ENCODE assay signal across 16 cellular contexts in genomic region chr14:68367444-68368014, GRCh38.
DNase-seq lines count a peak whose midpoint lies in the region; ATAC-seq and TF ChIP-seq lines count a peak whose summit lies in the region.
"Had no signal": no experiment of that assay in that cellular context is flagged by ENCODE, and none has a peak within 500 bp of the region (broad histone marks: within the 10 kb centered on the region; RNA-seq: fewer than 3 reads in every experiment).

No MANE protein-coding gene starts in this region.

- H3K4ac ChIP-seq in trophoblast cell (ENCODE audit: low read depth, low read length): no peak overlapping the region

- H3K4me1 ChIP-seq in trophoblast cell (ENCODE audit: control insufficient read depth in 1 of 2, insufficient read depth in 2 of 2, low read length in 2 of 2): peaks cover 14 to 21% of the 10 kb centered on the region in 2 experiments
- H3K4me1 ChIP-seq in aorta (ENCODE audit: control insufficient read depth in 1 of 2, insufficient read depth in 2 of 2, low read length in 2 of 2): peaks cover 0 to 11% of the 10 kb centered on the region in 2 donors

- no peak for DNase-seq in CD4-positive, alpha-beta T cell
- DNase-seq in NCI-H226: peak; percentile 67
- no peak for DNase-seq in trophoblast cell
- DNase-seq in aorta: no peak
- no peak for DNase-seq in GM10266 (ENCODE audit: extremely low spot score)
- DNase-seq in SIG-M5 (lab: John Stamatoyannopoulos, UW): no peak
- DNase-seq: activated CD4-positive, CD25-positive, alpha-beta regulatory T cell; activated T-cell treated with anti-CD3 and anti-CD28 coated beads for 4 hours; amniotic stem cell; C1 segment of cervical spinal cord; effector CD8-positive, alpha-beta T cell; NCI-H1417 treated with DMSO at 0.1 percent for 48 hours; stimulated activated naive CD4-positive, alpha-beta T cell treated with Interleukin-2 at 50 U/mL for 16 hours had no signal

- no peaks in the 10 kb centered on the region for H3K79me2 ChIP-seq in trophoblast cell (ENCODE audit: control insufficient read depth, insufficient read depth, low read length, poor library complexity)

- no peak overlapping the region for H4K8ac ChIP-seq in trophoblast cell (ENCODE audit: low read depth, low read length)

- H2BK5ac ChIP-seq in trophoblast cell (ENCODE audit: low read depth, low read length, poor library complexity): no peak overlapping the region

- peak overlapping the region; percentile 38 for H2BK120ac ChIP-seq in trophoblast cell (ENCODE audit: insufficient read depth, low read length, poor library complexity)

- no peak overlapping the region for H4K12ac ChIP-seq in trophoblast cell (ENCODE audit: low read depth, low read length)

- CTCF ChIA-PET in CD4-positive, alpha-beta T cell (lab: Charles Lee): interaction anchor here (1.0 kb wide), 1 partner anchor 477 kb away, joined by 3 read pairs; no protein-coding TSS in a partner anchor

- no peaks in the 10 kb centered on the region for H3K9me3 ChIP-seq in CD4-positive, alpha-beta T cell (ENCODE audit: control insufficient read depth, low read length)
- no peaks in the 10 kb centered on the region for H3K9me3 ChIP-seq in trophoblast cell (ENCODE audit: insufficient read depth, low read depth, low read length)
- no peaks in the 10 kb centered on the region for H3K9me3 ChIP-seq in aorta (ENCODE audit: control insufficient read depth, low read length)
- H3K9me3 ChIP-seq: SJCRH30 had no signal

- no peak overlapping the region for H2BK12ac ChIP-seq in trophoblast cell (ENCODE audit: low read length)

- H3K27me3 ChIP-seq in CD4-positive, alpha-beta T cell (ENCODE audit: control insufficient read depth, insufficient read depth, low read length): no peaks in the 10 kb centered on the region
- H3K27me3 ChIP-seq in trophoblast cell (ENCODE audit: insufficient read depth, low read length): no peaks in the 10 kb centered on the region
- H3K27me3 ChIP-seq in aorta (ENCODE audit: control insufficient read depth in 1 of 2, insufficient read depth in 2 of 2, low read length in 1 of 2): no peaks in the 10 kb centered on the region
- H3K27me3 ChIP-seq: SJCRH30 had no signal

- H3K36me3 ChIP-seq in trophoblast cell (ENCODE audit: control insufficient read depth in 1 of 2, insufficient read depth in 2 of 2, low read length in 2 of 2) (no peaks in the 10 kb centered on the region), aorta (ENCODE audit: control insufficient read depth in 1 of 2, insufficient read depth in 2 of 2, low read length in 1 of 2) (no peaks in the 10 kb centered on the region)
- H3K36me3 ChIP-seq: SJCRH30 had no signal

- intact Hi-C loops in CD4-positive, alpha-beta T cell (cut with DNase I, micrococcal nuclease): loop anchor here in 1 of 2 experiments (10.0 kb wide), 1 partner anchor 417 kb away; no protein-coding TSS in a partner anchor
- intact Hi-C loops in dendritic cell treated with granulocyte-macrophage colony-stimulating factor and Interleukin-4, amounts not matched to agents 40 ng/mL and 50 ng/mL, for 4 days (cut with micrococcal nuclease): loop anchor here (5.0 to 10.0 kb wide), 2 partner anchors 35 to 113 kb away; no protein-coding TSS in a partner anchor
- intact Hi-C loops in aorta (cut with DNase I): loop anchor here in 1 of 2 donors (5.0 kb wide), 1 partner anchor 115 kb away; no protein-coding TSS in a partner anchor

- no peaks in the 10 kb centered on the region for H3K9me3 Mint-ChIP-seq in CD4-positive, alpha-beta T cell
- H3K9me3 Mint-ChIP-seq in dendritic cell treated with granulocyte-macrophage colony-stimulating factor and Interleukin-4, amounts not matched to agents 40 ng/mL and 50 ng/mL, for 4 days: no peaks in the 10 kb centered on the region

- H3K18ac ChIP-seq in trophoblast cell (ENCODE audit: low read length): no peak overlapping the region

- H3K23ac ChIP-seq in trophoblast cell (ENCODE audit: low read length): no peak overlapping the region

- peak overlapping the region; percentile 71 for H3K27ac Mint-ChIP-seq in CD4-positive, alpha-beta T cell
- H3K27ac Mint-ChIP-seq in dendritic cell treated with granulocyte-macrophage colony-stimulating factor and Interleukin-4, amounts not matched to agents 40 ng/mL and 50 ng/mL, for 4 days: peak overlapping the region; percentile 73

- no peaks in the 10 kb centered on the region for H3K36me3 Mint-ChIP-seq in CD4-positive, alpha-beta T cell (ENCODE audit: low read depth)
- H3K36me3 Mint-ChIP-seq in dendritic cell treated with granulocyte-macrophage colony-stimulating factor and Interleukin-4, amounts not matched to agents 40 ng/mL and 50 ng/mL, for 4 days (ENCODE audit: low read depth): no peaks in the 10 kb centered on the region

- no peak overlapping the region for H2AFZ ChIP-seq in trophoblast cell (ENCODE audit: insufficient read depth, low read length, poor library complexity)

- no peak overlapping the region for H3K4me3 ChIP-seq in trophoblast cell (ENCODE audit: low read depth, low read length)
- H3K4me3 ChIP-seq in aorta (ENCODE audit: low read length in 2 of 2): no peak overlapping the region
- H3K4me3 ChIP-seq: SJCRH30 had no signal

- no CpG with 5 or more reads among the region's 5 CpGs for WGBS in trophoblast cell (ENCODE audit: extremely low coverage, insufficient coverage, insufficient read length)
- 70 to 80% methylated on average over 5 of the region's 5 CpGs for WGBS in aorta, 2 donors

- no peak overlapping the region for H3K9ac ChIP-seq in trophoblast cell (ENCODE audit: low read length)

- no peak overlapping the region for H2AK5ac ChIP-seq in trophoblast cell (ENCODE audit: low read length)

- peaks cover 59% of the 10 kb centered on the region for H3K4me1 Mint-ChIP-seq in CD4-positive, alpha-beta T cell (ENCODE audit: low read depth)
- peaks cover 57% of the 10 kb centered on the region for H3K4me1 Mint-ChIP-seq in dendritic cell treated with granulocyte-macrophage colony-stimulating factor and Interleukin-4, amounts not matched to agents 40 ng/mL and 50 ng/mL, for 4 days (ENCODE audit: low read depth)

- H4K91ac ChIP-seq in trophoblast cell (ENCODE audit: low read depth, low read length): no peak overlapping the region

- POLR2A ChIA-PET in CD4-positive, alpha-beta T cell (lab: Charles Lee): interaction anchor here (1.2 to 1.9 kb wide), 2 partner anchors 11 to 420 kb away, joined by 3 to 7 read pairs; no protein-coding TSS in a partner anchor

- H3K79me1 ChIP-seq in trophoblast cell (ENCODE audit: low read length): peaks cover 19% of the 10 kb centered on the region

- no peak overlapping the region for H3K4me2 ChIP-seq in trophoblast cell (ENCODE audit: low read length)

- H3K27me3 Mint-ChIP-seq in CD4-positive, alpha-beta T cell: no peaks in the 10 kb centered on the region
- H3K27me3 Mint-ChIP-seq in dendritic cell treated with granulocyte-macrophage colony-stimulating factor and Interleukin-4, amounts not matched to agents 40 ng/mL and 50 ng/mL, for 4 days: no peaks in the 10 kb centered on the region

- H3K14ac ChIP-seq in trophoblast cell (ENCODE audit: low read length): no peak overlapping the region

- H3K27ac ChIP-seq in CD4-positive, alpha-beta T cell (ENCODE audit: low read depth, low read length): no peak overlapping the region
- no peak overlapping the region for H3K27ac ChIP-seq in trophoblast cell (ENCODE audit: low read depth, low read length)
- H3K27ac ChIP-seq in aorta (ENCODE audit: low read depth in 1 of 2, low read length in 2 of 2): no peak overlapping the region
- H3K27ac ChIP-seq: SJCRH30 had no signal

- no peak overlapping the region for H3K4me3 Mint-ChIP-seq in CD4-positive, alpha-beta T cell
- H3K4me3 Mint-ChIP-seq in dendritic cell treated with granulocyte-macrophage colony-stimulating factor and Interleukin-4, amounts not matched to agents 40 ng/mL and 50 ng/mL, for 4 days: peak overlapping the region; percentile 21

- no peak for TF ChIP-seq CTCF in CD4-positive, alpha-beta T cell (IDR thresholded peaks at IDR 0.05)
- TF ChIP-seq CTCF in GM10266 (IDR thresholded peaks at IDR 0.05; ENCODE audit: control insufficient read depth, insufficient read depth, low read depth, missing control alignments): no peak

- ATAC-seq in CD4-positive, alpha-beta T cell (ENCODE audit: poor library complexity): no peak
- ATAC-seq in aorta (ENCODE audit: low FRiP score) (no peak), GM19395 (IDR thresholded peaks at IDR 0.05; ENCODE audit: unreplicated experiment) (no peak)
